In genomic region chr4:40651280-40651679, GRCh38 we compare ENCODE assay signal across 23 cellular contexts.
"Had no signal": no experiment of that assay in that cellular context is flagged by ENCODE, and none has a peak within 500 bp of the region (broad histone marks: within the 10 kb centered on the region; RNA-seq: fewer than 3 reads in every experiment).

No MANE protein-coding gene starts in this region.

- H3K4me3 ChIP-seq: ascending aorta, mucosa of descending colon, sigmoid colon, thoracic aorta, upper lobe of right lung had no signal

- H3K9me3 ChIP-seq: ascending aorta, mucosa of descending colon, sigmoid colon, thoracic aorta, upper lobe of right lung had no signal

- H3K36me3 ChIP-seq: ascending aorta, brain microvascular endothelial cell, sigmoid colon, thoracic aorta, upper lobe of right lung had no signal

- H3K27me3 ChIP-seq: ascending aorta, brain microvascular endothelial cell, foreskin keratinocyte, sigmoid colon, upper lobe of right lung had no signal

- H3K4me1 ChIP-seq: ascending aorta, foreskin keratinocyte, sigmoid colon, upper lobe of right lung had no signal

- ATAC-seq: activated CD8-positive, alpha-beta memory T cell treated with anti-CD3 and anti-CD28 coated beads, Interleukin-2, amount 10 ng/mL, durations not matched to agents 7 days and 5 days; activated CD8-positive, alpha-beta T cell treated with anti-CD3 and anti-CD28 coated beads for 36 hours; activated naive CD4-positive, alpha-beta T cell treated with anti-CD3 and anti-CD28 coated beads, Interleukin-2, amount 50 U/mL, for 72 hours; foreskin keratinocyte; left ventricle myocardium superior; mucosa of descending colon; stimulated activated naive B cell treated with anti-CD40 and anti-IgM and Interleukin-4, amounts not matched to agents 10 μg/mL and 1 μg/mL and 100 μg/mL, for 72 hours; T-helper 17 cell; upper lobe of right lung had no signal

- DNase-seq: activated CD4-positive, alpha-beta T cell treated with anti-CD3 and anti-CD28 coated beads, Interleukin-2, amount 10 ng/mL, durations not matched to agents 24 days and 14 days; activated CD4-positive, CD25-positive, alpha-beta regulatory T cell; activated CD8-positive, alpha-beta memory T cell treated with anti-CD3 and anti-CD28 coated beads, Interleukin-2, amount 10 ng/mL, durations not matched to agents 7 days and 5 days; activated CD8-positive, alpha-beta T cell treated with anti-CD3 and anti-CD28 coated beads for 36 hours; brain microvascular endothelial cell; caudate nucleus; dermis blood vessel endothelial cell; effector CD8-positive, alpha-beta T cell; foreskin keratinocyte; left ventricle myocardium superior; mammary epithelial cell; mucosa of descending colon; retina; sigmoid colon; stimulated activated CD4-positive, alpha-beta T cell treated with anti-CD3 and anti-CD28 coated beads, Interleukin-2, amount 100 ng/mL, for 48 hours; stimulated activated CD8-positive, alpha-beta memory T cell treated with anti-CD3 and anti-CD28 coated beads, Interleukin-4, amount 100 ng/mL, for 48 hours; stimulated activated naive B cell treated with anti-CD40 and anti-IgM and Interleukin-4, amounts not matched to agents 10 μg/mL and 1 μg/mL and 100 μg/mL, for 72 hours; SW 1271; T-helper 17 cell; upper lobe of right lung had no signal

- H3K27ac ChIP-seq: ascending aorta, brain microvascular endothelial cell, foreskin keratinocyte, sigmoid colon, thoracic aorta, upper lobe of right lung had no signal
